Comparison of ENCODE assay signal across 22 cellular contexts in genomic region chr2:170189757-170190156, GRCh38. TPM values are rescaled to one million over a fixed set of nuclear protein-coding genes. Genes with fewer than 3 reads are reported as not detected.
DNase-seq lines count a peak whose midpoint lies in the region; ATAC-seq, FAIRE-seq and TF ChIP-seq lines count a peak whose summit lies in the region.
"Had no signal": no experiment of that assay in that cellular context is flagged by ENCODE, and none has a peak within 500 bp of the region (broad histone marks: within the 10 kb centered on the region; RNA-seq: fewer than 3 reads in every experiment).

No MANE protein-coding gene starts in this region.

- H3K36me3 Mint-ChIP-seq in MCF 10A (ENCODE audit: insufficient read depth, unreplicated experiment), result no peaks in the 10 kb centered on the region
- H3K36me3 Mint-ChIP-seq in stimulated activated effector memory CD8-positive, alpha-beta T cell treated with anti-CD3 and anti-CD28 coated beads, Interleukin-12 subunit alpha, Interleukin-12 subunit beta, amount 100 ng/mL, for 72 hours, result no peaks in the 10 kb centered on the region
- H3K36me3 Mint-ChIP-seq in activated naive CD4-positive, alpha-beta T cell treated with anti-CD3 and anti-CD28 coated beads, Interleukin-2, amount 50 U/mL, for 72 hours, result peaks cover 8 to 12% of the 10 kb centered on the region in 2 donors
- H3K36me3 Mint-ChIP-seq: CD14-positive monocyte; CD4-positive, alpha-beta memory T cell had no signal

- H3K4me1 Mint-ChIP-seq in MCF 10A (ENCODE audit: insufficient read depth, unreplicated experiment), result peaks cover 11% of the 10 kb centered on the region
- no peaks in the 10 kb centered on the region for H3K4me1 Mint-ChIP-seq in stimulated activated effector memory CD8-positive, alpha-beta T cell treated with anti-CD3 and anti-CD28 coated beads, Interleukin-12 subunit alpha, Interleukin-12 subunit beta, amount 100 ng/mL, for 72 hours
- H3K4me1 Mint-ChIP-seq: CD14-positive monocyte; CD4-positive, alpha-beta memory T cell; IgD-negative memory B cell had no signal

- H3K4me3 ChIP-seq in breast epithelium (no peak overlapping the region), bronchial epithelial cell (ENCODE audit: low read depth, low read length) (no peak overlapping the region)
- H3K4me3 ChIP-seq: BLaER1, GM23248 had no signal

- no peak overlapping the region for H3K4me3 Mint-ChIP-seq in MCF 10A (ENCODE audit: unreplicated experiment)
- H3K4me3 Mint-ChIP-seq in stimulated activated effector memory CD8-positive, alpha-beta T cell treated with anti-CD3 and anti-CD28 coated beads, Interleukin-12 subunit alpha, Interleukin-12 subunit beta, amount 100 ng/mL, for 72 hours, result no peak overlapping the region
- H3K4me3 Mint-ChIP-seq: CD14-positive monocyte; CD4-positive, alpha-beta memory T cell; HFFc6; IgD-negative memory B cell had no signal

- no peak for TF ChIP-seq POLR2A in breast epithelium (IDR thresholded peaks at IDR 0.05)

- H3K4me1 ChIP-seq in breast epithelium (no peaks in the 10 kb centered on the region), foreskin keratinocyte (peaks cover 11% of the 10 kb centered on the region)
- H3K4me1 ChIP-seq: BLaER1 had no signal

- no peaks in the 10 kb centered on the region for H3K27me3 ChIP-seq in breast epithelium
- H3K27me3 ChIP-seq in bronchial epithelial cell (ENCODE audit: control insufficient read depth, insufficient read depth, low read length), result no peaks in the 10 kb centered on the region
- no peaks in the 10 kb centered on the region for H3K27me3 ChIP-seq in foreskin keratinocyte
- H3K27me3 ChIP-seq: BLaER1 had no signal

- DNase-seq in MCF 10A (ENCODE audit: unreplicated experiment) (peak; percentile 5), breast epithelium (ENCODE audit: low spot score in 2 of 2) (no peak), bronchial epithelial cell (ENCODE audit: low read depth) (peak; percentile 76), foreskin keratinocyte (peak; percentile 51 to 73)
- DNase-seq in activated CD4-positive, alpha-beta T cell treated with anti-CD3 and anti-CD28 coated beads for 4 hours, result no peak
- DNase-seq in stimulated activated effector memory CD8-positive, alpha-beta T cell treated with anti-CD3 and anti-CD28 coated beads, Interleukin-12 subunit alpha, Interleukin-12 subunit beta, amount 100 ng/mL, for 72 hours (ENCODE audit: low spot score in 2 of 2), result no peak
- no peak for DNase-seq in activated naive CD4-positive, alpha-beta T cell treated with anti-CD3 and anti-CD28 coated beads, Interleukin-2, amount 50 U/mL, for 72 hours (ENCODE audit: low spot score in 2 of 2)
- DNase-seq: 8988T; CD4-positive, alpha-beta memory T cell; DMS153; DMS79; GF-D8; HCEC 1CT; HFFc6 had no signal

- peak overlapping the region; percentile 55 for H3K27ac Mint-ChIP-seq in MCF 10A (ENCODE audit: low read depth, unreplicated experiment)
- H3K27ac Mint-ChIP-seq in stimulated activated effector memory CD8-positive, alpha-beta T cell treated with anti-CD3 and anti-CD28 coated beads, Interleukin-12 subunit alpha, Interleukin-12 subunit beta, amount 100 ng/mL, for 72 hours, result no peak overlapping the region
- H3K27ac Mint-ChIP-seq in activated naive CD4-positive, alpha-beta T cell treated with anti-CD3 and anti-CD28 coated beads, Interleukin-2, amount 50 U/mL, for 72 hours, result no peak overlapping the region
- H3K27ac Mint-ChIP-seq: CD14-positive monocyte, HFFc6, IgD-negative memory B cell had no signal

- CTCF ChIA-PET in MCF 10A (lab: Yijun Ruan, JAX), result interaction anchor here (0.6 to 1.3 kb wide), 3 partner anchors 10 to 324 kb away, joined by 3 read pairs; no protein-coding TSS in a partner anchor

- intact Hi-C loops in MCF 10A (cut with micrococcal nuclease), result no loop called here
- intact Hi-C loops in breast epithelium (cut with DNase I; ENCODE audit: low total_unique reads), result loop anchor here (5.0 kb wide), 1 partner anchor 498 kb away; no protein-coding TSS in a partner anchor

- no peaks in the 10 kb centered on the region for H3K27me3 Mint-ChIP-seq in MCF 10A (ENCODE audit: insufficient read depth, unreplicated experiment)

- H3K9me3 Mint-ChIP-seq in MCF 10A (ENCODE audit: unreplicated experiment), result peaks cover 36% of the 10 kb centered on the region
- peaks cover 12% of the 10 kb centered on the region for H3K9me3 Mint-ChIP-seq in stimulated activated effector memory CD8-positive, alpha-beta T cell treated with anti-CD3 and anti-CD28 coated beads, Interleukin-12 subunit alpha, Interleukin-12 subunit beta, amount 100 ng/mL, for 72 hours
- peaks cover 17 to 25% of the 10 kb centered on the region in 2 donors for H3K9me3 Mint-ChIP-seq in activated naive CD4-positive, alpha-beta T cell treated with anti-CD3 and anti-CD28 coated beads, Interleukin-2, amount 50 U/mL, for 72 hours

- BruUV-seq in MCF 10A (replicated peaks; lab: Mats Ljungman, UMichigan), result no TSS peak

- no peaks in the 10 kb centered on the region for H3K36me3 ChIP-seq in breast epithelium
- H3K36me3 ChIP-seq in bronchial epithelial cell (ENCODE audit: control insufficient read depth, insufficient read depth, low read length), result no peaks in the 10 kb centered on the region
- H3K36me3 ChIP-seq: BLaER1 had no signal

- H3K9me3 ChIP-seq in breast epithelium, result peaks cover 0 to 39% of the 10 kb centered on the region in 2 donors

- peak; percentile 58 for FAIRE-seq in bronchial epithelial cell (lab: Jason Lieb, UNC)
- FAIRE-seq: H54, HepG2 had no signal

- ATAC-seq in foreskin keratinocyte (peak; percentile 50), GM18867 (IDR thresholded peaks at IDR 0.05; ENCODE audit: unreplicated experiment) (no peak)
- no peak for ATAC-seq in stimulated activated effector memory CD8-positive, alpha-beta T cell treated with anti-CD3 and anti-CD28 coated beads, Interleukin-12 subunit alpha, Interleukin-12 subunit beta, amount 100 ng/mL, for 72 hours
- no peak for ATAC-seq in activated naive CD4-positive, alpha-beta T cell treated with anti-CD3 and anti-CD28 coated beads, Interleukin-2, amount 50 U/mL, for 72 hours
- ATAC-seq: HepG2 had no signal

- POLR2A ChIA-PET in MCF 10A (lab: Yijun Ruan, JAX), result interaction anchor here (0.7 kb wide), 1 partner anchor 9 kb away, joined by 3 read pairs; no protein-coding TSS in a partner anchor

- TF ChIP-seq CTCF in MCF 10A (IDR thresholded peaks at IDR 0.05; ENCODE audit: unreplicated experiment), result no peak
- no peak for TF ChIP-seq CTCF in breast epithelium (IDR thresholded peaks at IDR 0.05)
- TF ChIP-seq CTCF in bronchial epithelial cell (IDR thresholded peaks at IDR 0.05; ENCODE audit: insufficient read depth, low read length, severe bottlenecking), result no peak
- no peak for TF ChIP-seq CTCF in foreskin keratinocyte (conservative IDR thresholded peaks at IDR 0.05)

- no peak overlapping the region for H3K27ac ChIP-seq in breast epithelium
- H3K27ac ChIP-seq in foreskin keratinocyte, result no peak overlapping the region
- H3K27ac ChIP-seq: BLaER1, GM23248 had no signal

RNA-seq across cellular contexts. Expression of gene MYO3B, which starts 11.8 kb away (rescaled TPM):
- total RNA-seq in MCF 10A (2022) (not detected in 2 replicates), breast epithelium (under 1 TPM; 0.15 to 0.98 (median 0.16) TPM), bronchial epithelial cell (under 0.01 and 0.77 TPM in 2 replicates), foreskin keratinocyte (2.6 and 2.8 TPM in 2 replicates)
- polyA plus RNA-seq in foreskin keratinocyte, result 0.54 and 0.75 TPM in 2 replicates
- under 1 TPM; 0.18 to 0.27 TPM for total RNA-seq in activated naive CD4-positive, alpha-beta T cell treated with anti-CD3 and anti-CD28 coated beads, Interleukin-2, amount 50 U/mL, for 72 hours
- total RNA-seq: CD4-positive, alpha-beta memory T cell; Daoy; HepG2; HFFc6 had no signal
- polyA plus RNA-seq: CD14-positive monocyte; CD4-positive, alpha-beta memory T cell; GM23248 had no signal

Comparison
In these comparisons a context has a peak if more than half of its experiments do, and no peak if none do; other contexts are left out.
1. DNase-seq: peak in MCF 10A (single experiment), bronchial epithelial cell (single experiment) and foreskin keratinocyte (2 of 2); none in breast epithelium (0 of 2), activated CD4-positive, alpha-beta T cell treated with anti-CD3 and anti-CD28 coated beads for 4 hours (0 of 2), stimulated activated effector memory CD8-positive, alpha-beta T cell treated with anti-CD3 and anti-CD28 coated beads, Interleukin-12 subunit alpha, Interleukin-12 subunit beta, amount 100 ng/mL, for 72 hours (0 of 2) and activated naive CD4-positive, alpha-beta T cell treated with anti-CD3 and anti-CD28 coated beads, Interleukin-2, amount 50 U/mL, for 72 hours (0 of 2).